ENCODE assay signal across 1 cellular context in the genomic region with DNA sequence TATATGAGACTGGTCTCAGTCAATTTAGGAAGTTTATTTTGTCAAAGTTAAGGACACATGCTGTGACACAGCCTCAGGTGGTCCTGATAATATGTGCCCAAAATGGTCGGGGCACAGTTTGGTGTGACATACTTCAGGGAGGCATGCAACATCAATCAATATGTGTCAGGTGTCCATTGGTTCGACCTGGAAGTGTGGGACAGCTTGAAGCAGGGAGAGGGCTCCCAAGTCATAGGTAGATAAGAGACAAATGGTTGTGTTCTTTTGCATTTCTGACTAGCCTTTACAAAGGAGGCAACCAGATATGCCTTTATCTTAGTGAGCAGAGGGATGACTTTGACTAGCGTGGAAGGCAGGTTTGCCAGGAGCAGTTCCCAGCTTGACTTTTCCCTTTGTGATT.
TF ChIP-seq lines count a peak whose summit lies in the region.

No MANE protein-coding gene starts in this region.

TF ChIP-seq in K562, 482 proteins besides CTCF, POLR2A, EP300 and RAD21 (continued from another document and continues in another):
- TF ChIP-seq, protein P1, sequence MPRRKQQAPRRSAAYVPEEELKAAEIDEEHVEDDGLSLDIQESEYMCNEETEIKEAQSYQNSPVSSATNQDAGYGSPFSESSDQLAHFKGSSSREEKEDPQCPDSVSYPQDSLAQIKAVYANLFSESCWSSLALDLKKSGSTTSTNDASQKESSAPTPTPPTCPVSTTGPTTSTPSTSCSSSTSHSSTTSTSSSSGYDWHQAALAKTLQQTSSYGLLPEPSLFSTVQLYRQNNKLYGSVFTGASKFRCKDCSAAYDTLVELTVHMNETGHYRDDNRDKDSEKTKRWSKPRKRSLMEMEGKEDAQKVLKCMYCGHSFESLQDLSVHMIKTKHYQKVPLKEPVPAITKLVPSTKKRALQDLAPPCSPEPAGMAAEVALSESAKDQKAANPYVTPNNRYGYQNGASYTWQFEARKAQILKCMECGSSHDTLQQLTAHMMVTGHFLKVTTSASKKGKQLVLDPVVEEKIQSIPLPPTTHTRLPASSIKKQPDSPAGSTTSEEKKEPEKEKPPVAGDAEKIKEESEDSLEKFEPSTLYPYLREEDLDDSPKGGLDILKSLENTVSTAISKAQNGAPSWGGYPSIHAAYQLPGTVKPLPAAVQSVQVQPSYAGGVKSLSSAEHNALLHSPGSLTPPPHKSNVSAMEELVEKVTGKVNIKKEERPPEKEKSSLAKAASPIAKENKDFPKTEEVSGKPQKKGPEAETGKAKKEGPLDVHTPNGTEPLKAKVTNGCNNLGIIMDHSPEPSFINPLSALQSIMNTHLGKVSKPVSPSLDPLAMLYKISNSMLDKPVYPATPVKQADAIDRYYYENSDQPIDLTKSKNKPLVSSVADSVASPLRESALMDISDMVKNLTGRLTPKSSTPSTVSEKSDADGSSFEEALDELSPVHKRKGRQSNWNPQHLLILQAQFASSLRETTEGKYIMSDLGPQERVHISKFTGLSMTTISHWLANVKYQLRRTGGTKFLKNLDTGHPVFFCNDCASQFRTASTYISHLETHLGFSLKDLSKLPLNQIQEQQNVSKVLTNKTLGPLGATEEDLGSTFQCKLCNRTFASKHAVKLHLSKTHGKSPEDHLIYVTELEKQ (CRISPR knock-in tag; IDR thresholded peaks at IDR 0.05), result no peak
- no peak for TF ChIP-seq MEF2A (IDR thresholded peaks at IDR 0.05; ENCODE audit: control insufficient read depth, low read depth, low read length)
- TF ChIP-seq JUND (IDR thresholded peaks at IDR 0.05; ENCODE audit: borderline replicate concordance, low read depth, low read length), result peak; percentile 35; the same call in 1 of the 2 replicates
- TF ChIP-seq JUND (tag; IDR thresholded peaks at IDR 0.05; ENCODE audit: borderline replicate concordance, low read depth, low read length), result no peak; the same call in 2 of the 3 replicates
- no peak for TF ChIP-seq FUS (optimal IDR thresholded peaks at IDR 0.05; ENCODE audit: low read depth, low read length)
- TF ChIP-seq, protein P2, sequence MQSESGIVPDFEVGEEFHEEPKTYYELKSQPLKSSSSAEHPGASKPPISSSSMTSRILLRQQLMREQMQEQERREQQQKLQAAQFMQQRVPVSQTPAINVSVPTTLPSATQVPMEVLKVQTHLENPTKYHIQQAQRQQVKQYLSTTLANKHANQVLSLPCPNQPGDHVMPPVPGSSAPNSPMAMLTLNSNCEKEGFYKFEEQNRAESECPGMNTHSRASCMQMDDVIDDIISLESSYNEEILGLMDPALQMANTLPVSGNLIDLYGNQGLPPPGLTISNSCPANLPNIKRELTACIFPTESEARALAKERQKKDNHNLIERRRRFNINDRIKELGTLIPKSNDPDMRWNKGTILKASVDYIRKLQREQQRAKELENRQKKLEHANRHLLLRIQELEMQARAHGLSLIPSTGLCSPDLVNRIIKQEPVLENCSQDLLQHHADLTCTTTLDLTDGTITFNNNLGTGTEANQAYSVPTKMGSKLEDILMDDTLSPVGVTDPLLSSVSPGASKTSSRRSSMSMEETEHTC (IDR thresholded peaks at IDR 0.05), result no peak
- no peak for TF ChIP-seq KHSRP (IDR thresholded peaks at IDR 0.05)
- TF ChIP-seq, protein P3, sequence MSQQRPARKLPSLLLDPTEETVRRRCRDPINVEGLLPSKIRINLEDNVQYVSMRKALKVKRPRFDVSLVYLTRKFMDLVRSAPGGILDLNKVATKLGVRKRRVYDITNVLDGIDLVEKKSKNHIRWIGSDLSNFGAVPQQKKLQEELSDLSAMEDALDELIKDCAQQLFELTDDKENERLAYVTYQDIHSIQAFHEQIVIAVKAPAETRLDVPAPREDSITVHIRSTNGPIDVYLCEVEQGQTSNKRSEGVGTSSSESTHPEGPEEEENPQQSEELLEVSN (IDR thresholded peaks at IDR 0.05; ENCODE audit: borderline replicate concordance in 1 of 2, extremely low read depth in 1 of 2, insufficient read depth in 1 of 2, insufficient read length in 1 of 2, low read depth in 1 of 2, low read length in 1 of 2, poor library complexity in 1 of 2, severe bottlenecking in 1 of 2), result no peak
- TF ChIP-seq CBFA2T2 (conservative IDR thresholded peaks at IDR 0.05), result peak; percentile 83
- TF ChIP-seq MAFF (IDR thresholded peaks at IDR 0.05; ENCODE audit: low read length), result no peak; the same call in 1 of the 2 replicates
- peak; percentile 92 for TF ChIP-seq CBFA2T3 (IDR thresholded peaks at IDR 0.05)
- TF ChIP-seq E2F3 (CRISPR knock-in tag; IDR thresholded peaks at IDR 0.05), result no peak
- peak; percentile 8 to 55; a peak in 2 of 4 replicates for TF ChIP-seq TRIM24 (IDR thresholded peaks at IDR 0.05)
- no peak for TF ChIP-seq ZNF146 (CRISPR knock-in tag; IDR thresholded peaks at IDR 0.05; ENCODE audit: unreplicated experiment)
- peak; percentile 79 for TF ChIP-seq NCOR1 (IDR thresholded peaks at IDR 0.05)
- TF ChIP-seq, protein P4, sequence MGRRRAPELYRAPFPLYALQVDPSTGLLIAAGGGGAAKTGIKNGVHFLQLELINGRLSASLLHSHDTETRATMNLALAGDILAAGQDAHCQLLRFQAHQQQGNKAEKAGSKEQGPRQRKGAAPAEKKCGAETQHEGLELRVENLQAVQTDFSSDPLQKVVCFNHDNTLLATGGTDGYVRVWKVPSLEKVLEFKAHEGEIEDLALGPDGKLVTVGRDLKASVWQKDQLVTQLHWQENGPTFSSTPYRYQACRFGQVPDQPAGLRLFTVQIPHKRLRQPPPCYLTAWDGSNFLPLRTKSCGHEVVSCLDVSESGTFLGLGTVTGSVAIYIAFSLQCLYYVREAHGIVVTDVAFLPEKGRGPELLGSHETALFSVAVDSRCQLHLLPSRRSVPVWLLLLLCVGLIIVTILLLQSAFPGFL (CRISPR knock-in tag; IDR thresholded peaks at IDR 0.05), result no peak
- TF ChIP-seq, protein P5, sequence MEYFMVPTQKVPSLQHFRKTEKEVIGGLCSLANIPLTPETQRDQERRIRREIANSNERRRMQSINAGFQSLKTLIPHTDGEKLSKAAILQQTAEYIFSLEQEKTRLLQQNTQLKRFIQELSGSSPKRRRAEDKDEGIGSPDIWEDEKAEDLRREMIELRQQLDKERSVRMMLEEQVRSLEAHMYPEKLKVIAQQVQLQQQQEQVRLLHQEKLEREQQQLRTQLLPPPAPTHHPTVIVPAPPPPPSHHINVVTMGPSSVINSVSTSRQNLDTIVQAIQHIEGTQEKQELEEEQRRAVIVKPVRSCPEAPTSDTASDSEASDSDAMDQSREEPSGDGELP (CRISPR knock-in tag; IDR thresholded peaks at IDR 0.05; ENCODE audit: borderline replicate concordance), result no peak
- peak; percentile 89 for TF ChIP-seq TCF3 (CRISPR knock-in tag; IDR thresholded peaks at IDR 0.05)
- TF ChIP-seq, protein P6, sequence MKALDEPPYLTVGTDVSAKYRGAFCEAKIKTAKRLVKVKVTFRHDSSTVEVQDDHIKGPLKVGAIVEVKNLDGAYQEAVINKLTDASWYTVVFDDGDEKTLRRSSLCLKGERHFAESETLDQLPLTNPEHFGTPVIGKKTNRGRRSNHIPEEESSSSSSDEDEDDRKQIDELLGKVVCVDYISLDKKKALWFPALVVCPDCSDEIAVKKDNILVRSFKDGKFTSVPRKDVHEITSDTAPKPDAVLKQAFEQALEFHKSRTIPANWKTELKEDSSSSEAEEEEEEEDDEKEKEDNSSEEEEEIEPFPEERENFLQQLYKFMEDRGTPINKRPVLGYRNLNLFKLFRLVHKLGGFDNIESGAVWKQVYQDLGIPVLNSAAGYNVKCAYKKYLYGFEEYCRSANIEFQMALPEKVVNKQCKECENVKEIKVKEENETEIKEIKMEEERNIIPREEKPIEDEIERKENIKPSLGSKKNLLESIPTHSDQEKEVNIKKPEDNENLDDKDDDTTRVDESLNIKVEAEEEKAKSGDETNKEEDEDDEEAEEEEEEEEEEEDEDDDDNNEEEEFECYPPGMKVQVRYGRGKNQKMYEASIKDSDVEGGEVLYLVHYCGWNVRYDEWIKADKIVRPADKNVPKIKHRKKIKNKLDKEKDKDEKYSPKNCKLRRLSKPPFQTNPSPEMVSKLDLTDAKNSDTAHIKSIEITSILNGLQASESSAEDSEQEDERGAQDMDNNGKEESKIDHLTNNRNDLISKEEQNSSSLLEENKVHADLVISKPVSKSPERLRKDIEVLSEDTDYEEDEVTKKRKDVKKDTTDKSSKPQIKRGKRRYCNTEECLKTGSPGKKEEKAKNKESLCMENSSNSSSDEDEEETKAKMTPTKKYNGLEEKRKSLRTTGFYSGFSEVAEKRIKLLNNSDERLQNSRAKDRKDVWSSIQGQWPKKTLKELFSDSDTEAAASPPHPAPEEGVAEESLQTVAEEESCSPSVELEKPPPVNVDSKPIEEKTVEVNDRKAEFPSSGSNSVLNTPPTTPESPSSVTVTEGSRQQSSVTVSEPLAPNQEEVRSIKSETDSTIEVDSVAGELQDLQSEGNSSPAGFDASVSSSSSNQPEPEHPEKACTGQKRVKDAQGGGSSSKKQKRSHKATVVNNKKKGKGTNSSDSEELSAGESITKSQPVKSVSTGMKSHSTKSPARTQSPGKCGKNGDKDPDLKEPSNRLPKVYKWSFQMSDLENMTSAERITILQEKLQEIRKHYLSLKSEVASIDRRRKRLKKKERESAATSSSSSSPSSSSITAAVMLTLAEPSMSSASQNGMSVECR (CRISPR knock-in tag; IDR thresholded peaks at IDR 0.05), result no peak
- TF ChIP-seq ZBTB7A (IDR thresholded peaks at IDR 0.05; ENCODE audit: borderline replicate concordance, control insufficient read depth, low read depth, low read length), result no peak
- no peak for TF ChIP-seq PCBP2 (IDR thresholded peaks at IDR 0.05; ENCODE audit: low read depth, low read length, poor library complexity, severe bottlenecking)
- TF ChIP-seq, protein P7, sequence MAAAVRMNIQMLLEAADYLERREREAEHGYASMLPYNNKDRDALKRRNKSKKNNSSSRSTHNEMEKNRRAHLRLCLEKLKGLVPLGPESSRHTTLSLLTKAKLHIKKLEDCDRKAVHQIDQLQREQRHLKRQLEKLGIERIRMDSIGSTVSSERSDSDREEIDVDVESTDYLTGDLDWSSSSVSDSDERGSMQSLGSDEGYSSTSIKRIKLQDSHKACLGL (CRISPR knock-in tag; IDR thresholded peaks at IDR 0.05; ENCODE audit: borderline replicate concordance, poor library complexity, severe bottlenecking), result no peak
- TF ChIP-seq, protein P8, sequence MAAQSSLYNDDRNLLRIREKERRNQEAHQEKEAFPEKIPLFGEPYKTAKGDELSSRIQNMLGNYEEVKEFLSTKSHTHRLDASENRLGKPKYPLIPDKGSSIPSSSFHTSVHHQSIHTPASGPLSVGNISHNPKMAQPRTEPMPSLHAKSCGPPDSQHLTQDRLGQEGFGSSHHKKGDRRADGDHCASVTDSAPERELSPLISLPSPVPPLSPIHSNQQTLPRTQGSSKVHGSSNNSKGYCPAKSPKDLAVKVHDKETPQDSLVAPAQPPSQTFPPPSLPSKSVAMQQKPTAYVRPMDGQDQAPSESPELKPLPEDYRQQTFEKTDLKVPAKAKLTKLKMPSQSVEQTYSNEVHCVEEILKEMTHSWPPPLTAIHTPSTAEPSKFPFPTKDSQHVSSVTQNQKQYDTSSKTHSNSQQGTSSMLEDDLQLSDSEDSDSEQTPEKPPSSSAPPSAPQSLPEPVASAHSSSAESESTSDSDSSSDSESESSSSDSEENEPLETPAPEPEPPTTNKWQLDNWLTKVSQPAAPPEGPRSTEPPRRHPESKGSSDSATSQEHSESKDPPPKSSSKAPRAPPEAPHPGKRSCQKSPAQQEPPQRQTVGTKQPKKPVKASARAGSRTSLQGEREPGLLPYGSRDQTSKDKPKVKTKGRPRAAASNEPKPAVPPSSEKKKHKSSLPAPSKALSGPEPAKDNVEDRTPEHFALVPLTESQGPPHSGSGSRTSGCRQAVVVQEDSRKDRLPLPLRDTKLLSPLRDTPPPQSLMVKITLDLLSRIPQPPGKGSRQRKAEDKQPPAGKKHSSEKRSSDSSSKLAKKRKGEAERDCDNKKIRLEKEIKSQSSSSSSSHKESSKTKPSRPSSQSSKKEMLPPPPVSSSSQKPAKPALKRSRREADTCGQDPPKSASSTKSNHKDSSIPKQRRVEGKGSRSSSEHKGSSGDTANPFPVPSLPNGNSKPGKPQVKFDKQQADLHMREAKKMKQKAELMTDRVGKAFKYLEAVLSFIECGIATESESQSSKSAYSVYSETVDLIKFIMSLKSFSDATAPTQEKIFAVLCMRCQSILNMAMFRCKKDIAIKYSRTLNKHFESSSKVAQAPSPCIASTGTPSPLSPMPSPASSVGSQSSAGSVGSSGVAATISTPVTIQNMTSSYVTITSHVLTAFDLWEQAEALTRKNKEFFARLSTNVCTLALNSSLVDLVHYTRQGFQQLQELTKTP (IDR thresholded peaks at IDR 0.05; ENCODE audit: low read depth in 1 of 2, partially characterized antibody in 2 of 2), result no peak
- TF ChIP-seq, protein P9, sequence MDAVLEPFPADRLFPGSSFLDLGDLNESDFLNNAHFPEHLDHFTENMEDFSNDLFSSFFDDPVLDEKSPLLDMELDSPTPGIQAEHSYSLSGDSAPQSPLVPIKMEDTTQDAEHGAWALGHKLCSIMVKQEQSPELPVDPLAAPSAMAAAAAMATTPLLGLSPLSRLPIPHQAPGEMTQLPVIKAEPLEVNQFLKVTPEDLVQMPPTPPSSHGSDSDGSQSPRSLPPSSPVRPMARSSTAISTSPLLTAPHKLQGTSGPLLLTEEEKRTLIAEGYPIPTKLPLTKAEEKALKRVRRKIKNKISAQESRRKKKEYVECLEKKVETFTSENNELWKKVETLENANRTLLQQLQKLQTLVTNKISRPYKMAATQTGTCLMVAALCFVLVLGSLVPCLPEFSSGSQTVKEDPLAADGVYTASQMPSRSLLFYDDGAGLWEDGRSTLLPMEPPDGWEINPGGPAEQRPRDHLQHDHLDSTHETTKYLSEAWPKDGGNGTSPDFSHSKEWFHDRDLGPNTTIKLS (IDR thresholded peaks at IDR 0.05; ENCODE audit: borderline replicate concordance, low read depth), result no peak
- no peak for TF ChIP-seq NR2C1 (IDR thresholded peaks at IDR 0.05)
- no peak for TF ChIP-seq NR2C1 (tag; IDR thresholded peaks at IDR 0.05)
- peak; percentile 64 for TF ChIP-seq MTA2 (IDR thresholded peaks at IDR 0.05; ENCODE audit: low read depth)
- TF ChIP-seq, protein P10, sequence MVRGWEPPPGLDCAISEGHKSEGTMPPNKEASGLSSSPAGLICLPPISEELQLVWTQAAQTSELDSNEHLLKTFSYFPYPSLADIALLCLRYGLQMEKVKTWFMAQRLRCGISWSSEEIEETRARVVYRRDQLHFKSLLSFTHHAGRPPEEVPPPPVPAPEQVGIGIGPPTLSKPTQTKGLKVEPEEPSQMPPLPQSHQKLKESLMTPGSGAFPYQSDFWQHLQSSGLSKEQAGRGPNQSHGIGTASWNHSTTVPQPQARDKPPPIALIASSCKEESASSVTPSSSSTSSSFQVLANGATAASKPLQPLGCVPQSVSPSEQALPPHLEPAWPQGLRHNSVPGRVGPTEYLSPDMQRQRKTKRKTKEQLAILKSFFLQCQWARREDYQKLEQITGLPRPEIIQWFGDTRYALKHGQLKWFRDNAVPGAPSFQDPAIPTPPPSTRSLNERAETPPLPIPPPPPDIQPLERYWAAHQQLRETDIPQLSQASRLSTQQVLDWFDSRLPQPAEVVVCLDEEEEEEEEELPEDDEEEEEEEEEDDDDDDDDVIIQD (CRISPR knock-in tag; IDR thresholded peaks at IDR 0.05), result no peak
- TF ChIP-seq SAFB (IDR thresholded peaks at IDR 0.05; ENCODE audit: borderline replicate concordance, low read depth, low read length), result no peak
- TF ChIP-seq, protein P11, sequence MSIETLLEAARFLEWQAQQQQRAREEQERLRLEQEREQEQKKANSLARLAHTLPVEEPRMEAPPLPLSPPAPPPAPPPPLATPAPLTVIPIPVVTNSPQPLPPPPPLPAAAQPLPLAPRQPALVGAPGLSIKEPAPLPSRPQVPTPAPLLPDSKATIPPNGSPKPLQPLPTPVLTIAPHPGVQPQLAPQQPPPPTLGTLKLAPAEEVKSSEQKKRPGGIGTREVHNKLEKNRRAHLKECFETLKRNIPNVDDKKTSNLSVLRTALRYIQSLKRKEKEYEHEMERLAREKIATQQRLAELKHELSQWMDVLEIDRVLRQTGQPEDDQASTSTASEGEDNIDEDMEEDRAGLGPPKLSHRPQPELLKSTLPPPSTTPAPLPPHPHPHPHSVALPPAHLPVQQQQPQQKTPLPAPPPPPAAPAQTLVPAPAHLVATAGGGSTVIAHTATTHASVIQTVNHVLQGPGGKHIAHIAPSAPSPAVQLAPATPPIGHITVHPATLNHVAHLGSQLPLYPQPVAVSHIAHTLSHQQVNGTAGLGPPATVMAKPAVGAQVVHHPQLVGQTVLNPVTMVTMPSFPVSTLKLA (conservative IDR thresholded peaks at IDR 0.05), result 0 out of 4 replicates have a peak, but pooled peaks of 1 of the 2 experiments have one; percentile 13
